1 cellular context compared by ENCODE assay signal in genomic region chr3:132405609-132406299, GRCh38.
TF ChIP-seq lines count a peak whose summit lies in the region.

No MANE protein-coding gene starts in this region.

TF ChIP-seq in SK-N-SH, 30 proteins besides CTCF, POLR2A, EP300 and RAD21 (continued from another document):
- TF ChIP-seq REST (IDR thresholded peaks at IDR 0.05; ENCODE audit: low read depth, low read length) (no peak), MXI1 (IDR thresholded peaks at IDR 0.05; ENCODE audit: low read depth, low read length) (no peak), CHD2 (IDR thresholded peaks at IDR 0.05; ENCODE audit: low read length, partially characterized antibody) (no peak), USF2 (IDR thresholded peaks at IDR 0.05; ENCODE audit: borderline replicate concordance, low read depth, low read length) (no peak), YY1 (IDR thresholded peaks at IDR 0.05; ENCODE audit: low read depth) (no peak), RCOR1 (IDR thresholded peaks at IDR 0.05; ENCODE audit: low read length) (no peak), GATA2 (CRISPR knock-in tag; IDR thresholded peaks at IDR 0.05) (no peak)
